In genomic region chr22:47143249-47143938, GRCh38 we compare ENCODE assay signal across 15 cellular contexts.
"Had no signal": no experiment of that assay in that cellular context is flagged by ENCODE, and none has a peak within 500 bp of the region (broad histone marks: within the 10 kb centered on the region; RNA-seq: fewer than 3 reads in every experiment).

No MANE protein-coding gene starts in this region.

- ATAC-seq: activated CD8-positive, alpha-beta memory T cell treated with anti-CD3 and anti-CD28 coated beads, Interleukin-2, amount 10 ng/mL, durations not matched to agents 7 days and 5 days had no signal

- H3K36me3 ChIP-seq: adrenal gland, colonic mucosa, tibial artery had no signal

- H3K27me3 ChIP-seq: adrenal gland, colonic mucosa, tibial artery had no signal

- H3K4me3 ChIP-seq: adrenal gland, colonic mucosa, psoas muscle, SK-N-MC, tibial artery had no signal

- H3K4me1 ChIP-seq: adrenal gland, colonic mucosa, psoas muscle, tibial artery had no signal

- H3K27ac ChIP-seq: adrenal gland, colonic mucosa, psoas muscle, SK-N-MC, tibial artery had no signal

- DNase-seq: activated CD4-positive, alpha-beta T cell treated with anti-CD3 and anti-CD28 coated beads, Interleukin-2, amount 50 U/mL, for 48 hours; activated CD4-positive, CD25-positive, alpha-beta regulatory T cell treated with anti-CD3 and anti-CD28 coated beads, Interleukin-2, amount 50 U/mL, for 72 hours; activated CD8-positive, alpha-beta memory T cell treated with anti-CD3 and anti-CD28 coated beads, Interleukin-2, amount 10 ng/mL, durations not matched to agents 7 days and 5 days; activated effector memory CD4-positive, alpha-beta T cell treated with anti-CD3 and anti-CD28 coated beads, Interleukin-2, amount 50 U/mL, for 16 hours; activated T-cell treated with anti-CD3 and anti-CD28 coated beads, Interleukin-2, amount 50 U/mL, for 1 hour; adrenal gland; central memory CD4-positive, alpha-beta T cell; colonic mucosa; foreskin melanocyte; immature natural killer cell; stimulated activated CD4-positive, alpha-beta T cell treated with anti-CD3 and anti-CD28 coated beads, Interleukin-1b, Interleukin-23, amount 100 ng/mL, for 48 hours; T-helper 9 cell; tibial artery had no signal

- H3K9me3 ChIP-seq: adrenal gland, colonic mucosa, psoas muscle, tibial artery had no signal
